8 cellular contexts compared by ENCODE assay signal in the genomic region with DNA sequence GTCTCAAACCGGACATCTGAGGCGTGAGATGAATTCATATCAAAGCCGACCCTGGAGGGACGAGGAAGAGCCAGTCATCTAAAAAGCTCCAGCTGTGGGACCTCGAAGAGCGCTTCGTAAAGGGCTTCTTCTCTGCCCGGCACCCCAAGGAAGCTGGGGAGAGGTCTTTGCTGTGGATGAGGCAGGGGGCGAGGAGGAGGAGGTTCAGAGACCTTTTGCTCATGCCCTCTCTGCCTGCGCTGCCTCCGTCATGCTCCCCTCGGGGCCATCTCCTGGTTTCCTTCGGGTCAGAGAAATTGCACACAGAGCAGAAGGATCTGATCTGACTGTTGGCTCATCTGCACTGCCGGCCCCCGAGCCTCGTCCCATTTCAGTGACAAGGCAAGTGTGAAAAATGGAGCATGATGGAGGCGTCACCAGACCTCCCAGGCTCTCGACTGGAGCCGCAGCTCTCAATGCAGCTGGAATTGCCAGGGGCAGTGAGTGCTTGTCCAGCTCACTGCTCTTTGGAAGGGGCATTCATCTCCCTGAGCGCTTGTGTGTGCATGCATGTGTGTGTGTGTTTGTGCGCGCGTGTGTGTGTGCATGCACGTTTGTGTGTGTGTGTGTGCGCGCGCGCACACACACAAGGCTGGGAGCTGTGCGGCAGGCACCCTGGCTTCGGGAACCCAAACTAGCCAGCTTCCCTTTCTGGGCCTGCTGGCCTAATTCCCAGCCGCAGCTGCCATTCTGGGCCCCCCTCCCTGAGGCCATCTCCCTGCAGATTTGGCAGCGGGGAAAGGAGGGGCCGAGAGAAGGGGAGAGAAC. TPM values are rescaled to one million over a fixed set of nuclear protein-coding genes. Genes with fewer than 3 reads are reported as not detected.
DNase-seq lines count a peak whose midpoint lies in the region; ATAC-seq and TF ChIP-seq lines count a peak whose summit lies in the region.

No MANE protein-coding gene starts in this region.

- H3K27ac Mint-ChIP-seq in brain: peak overlapping the region; percentile 50 to 90 (median 85)
- H3K27ac Mint-ChIP-seq in nephron progenitor cell: peak overlapping the region; percentile 13

- in situ Hi-C loops in KBM-7 (cut with MboI; ENCODE audit: low pct_unique_long_range_greater_than_20kb, low sequenced_read_pairs): no loop called here

- peaks cover 36% of the 10 kb centered on the region for H3K27me3 Mint-ChIP-seq in brain
- H3K27me3 Mint-ChIP-seq in nephron progenitor cell (ENCODE audit: low read depth, poor library complexity): peaks cover 36% of the 10 kb centered on the region

- TF ChIP-seq POLR2A in upper lobe of left lung (IDR thresholded peaks at IDR 0.05): no peak

- peak; percentile 21 for DNase-seq in CD1c-positive myeloid dendritic cell (ENCODE audit: extremely low spot score)
- no peak for DNase-seq in nephron progenitor cell
- no peak for DNase-seq in iPS-NIHi11 (ENCODE audit: low spot score)
- DNase-seq in GOT3 (lab: John Stamatoyannopoulos, UW): no peak
- DNase-seq in upper lobe of left lung: no peak
- no peak for DNase-seq in KBM-7

- H3K4me1 Mint-ChIP-seq in brain: peaks cover 62% of the 10 kb centered on the region
- peaks cover 66% of the 10 kb centered on the region for H3K4me1 Mint-ChIP-seq in nephron progenitor cell

- peaks cover 30% of the 10 kb centered on the region for H3K4me1 ChIP-seq in HUES6 (ENCODE audit: control insufficient read depth, insufficient read depth, low read length)
- peaks cover 7 to 14% (median 12%) of the 10 kb centered on the region in 4 donors for H3K4me1 ChIP-seq in upper lobe of left lung

- TF ChIP-seq EP300 in upper lobe of left lung (IDR thresholded peaks at IDR 0.05): no peak

- H3K9me3 ChIP-seq in HUES6 (ENCODE audit: control insufficient read depth, insufficient read depth, low read depth, low read length) (no peaks in the 10 kb centered on the region), upper lobe of left lung (no peaks in the 10 kb centered on the region)

- H3K36me3 Mint-ChIP-seq in brain: no peaks in the 10 kb centered on the region
- no peaks in the 10 kb centered on the region for H3K36me3 Mint-ChIP-seq in nephron progenitor cell (ENCODE audit: low read depth)

- H3K4me3 ChIP-seq in HUES6 (ENCODE audit: low read depth, low read length) (peak overlapping the region; percentile 62), upper lobe of left lung (peak overlapping the region in 2 of 4 donors; percentile 10 to 26)

- H3K27ac ChIP-seq in HUES6 (ENCODE audit: low read depth, low read length) (no peak overlapping the region), upper lobe of left lung (no peak overlapping the region)

- H3K9me3 Mint-ChIP-seq in brain: peaks cover 0 to 5% (median 0%) of the 10 kb centered on the region in 5 experiments
- no peaks in the 10 kb centered on the region for H3K9me3 Mint-ChIP-seq in nephron progenitor cell

- ATAC-seq in upper lobe of left lung (ENCODE audit: low FRiP score in 2 of 2): no peak

- TF ChIP-seq CTCF in brain (conservative IDR thresholded peaks at IDR 0.05) (peak in 1 of 2 experiments; percentile 62), nephron progenitor cell (IDR thresholded peaks at IDR 0.05) (peak; percentile 2), upper lobe of left lung (IDR thresholded peaks at IDR 0.05) (peak in 1 of 6 experiments; percentile 4)

- H3K9ac ChIP-seq in HUES6 (ENCODE audit: low read length): no peak overlapping the region

- WGBS in upper lobe of left lung, 2 donors: 7 to 16% methylated on average over 6 to 33 of the region's 33 CpGs

- H3K4me3 Mint-ChIP-seq in brain (peak overlapping the region; percentile 76 to 82 (median 81)), nephron progenitor cell (peak overlapping the region; percentile 79)

- H3K36me3 ChIP-seq in HUES6 (ENCODE audit: control insufficient read depth, insufficient read depth, low read length) (no peaks in the 10 kb centered on the region), upper lobe of left lung (no peaks in the 10 kb centered on the region)

- peaks cover 16% of the 10 kb centered on the region; the same call in 1 of the 2 replicates for H3K27me3 ChIP-seq in HUES6 (ENCODE audit: control insufficient read depth, insufficient read depth, low read length)
- H3K27me3 ChIP-seq in upper lobe of left lung: peaks cover 0 to 9% (median 0%) of the 10 kb centered on the region in 4 donors

RNA-seq across cellular contexts. Expression of a gene that starts 9.2 kb away (rescaled TPM):
- polyA plus RNA-seq in brain (ENCODE audit: insufficient read depth, low read depth, low replicate concordance): 103 TPM
- total RNA-seq in upper lobe of left lung: 1 to 10 TPM in 2 of 6 donors, not detected in 4; 1.2 to 2.1 TPM

RNA-seq across cellular contexts. Expression of a gene that starts 37.3 kb away (rescaled TPM):
- polyA plus RNA-seq in brain (ENCODE audit: insufficient read depth, low read depth, low replicate concordance): 56.5 TPM
- 100 to 1,000 TPM in 2 of 6 donors, 10 to 100 TPM in 4; 29.3 to 125 (median 71.2) TPM for total RNA-seq in upper lobe of left lung
